Comparison of ENCODE assay signal across 25 cellular contexts in genomic region chr13:47008318-47008717, GRCh38.
"Had no signal": no experiment of that assay in that cellular context is flagged by ENCODE, and none has a peak within 500 bp of the region (broad histone marks: within the 10 kb centered on the region; RNA-seq: fewer than 3 reads in every experiment).

No MANE protein-coding gene starts in this region.

- H3K36me3 Mint-ChIP-seq: natural killer cell; stimulated activated memory B cell treated with anti-CD40 and anti-IgM and Interleukin-4, amounts not matched to agents 10 μg/mL and 1 μg/mL and 100 μg/mL, for 72 hours had no signal

- H3K9me3 Mint-ChIP-seq: stimulated activated memory B cell treated with anti-CD40 and anti-IgM and Interleukin-4, amounts not matched to agents 10 μg/mL and 1 μg/mL and 100 μg/mL, for 72 hours had no signal

- H3K27ac Mint-ChIP-seq: natural killer cell; progenitor cell of endocrine pancreas; stimulated activated memory B cell treated with anti-CD40 and anti-IgM and Interleukin-4, amounts not matched to agents 10 μg/mL and 1 μg/mL and 100 μg/mL, for 72 hours had no signal

- H3K27me3 Mint-ChIP-seq: progenitor cell of endocrine pancreas had no signal

- DNase-seq: dermis blood vessel endothelial cell; effector memory CD4-positive, alpha-beta T cell; foreskin keratinocyte; heart left ventricle; left cardiac atrium; left lung; lower lobe of right lung; natural killer cell; right cardiac atrium; sigmoid colon; spleen; stimulated activated CD4-positive, alpha-beta T cell treated with anti-CD3 and anti-CD28 coated beads, Interleukin-4, amount 100 ng/mL, for 4 hours; stimulated activated naive CD8-positive, alpha-beta T cell treated with anti-CD3 and anti-CD28 coated beads, Interleukin-15, Interleukin-2, amounts not matched to agents 100 U/mL and 50 U/mL, for 24 hours; substantia nigra; upper lobe of left lung had no signal

- H3K9me3 ChIP-seq: esophagus muscularis mucosa, gastroesophageal sphincter, heart left ventricle, left lung, lower lobe of right lung, neutrophil, sigmoid colon, spleen, thoracic aorta, tibial nerve, upper lobe of left lung had no signal

- H3K27me3 ChIP-seq: esophagus muscularis mucosa, gastroesophageal sphincter, hepatocyte, left lung, neutrophil, sigmoid colon, spleen, tibial nerve, upper lobe of left lung had no signal

- H3K4me1 Mint-ChIP-seq: natural killer cell; stimulated activated memory B cell treated with anti-CD40 and anti-IgM and Interleukin-4, amounts not matched to agents 10 μg/mL and 1 μg/mL and 100 μg/mL, for 72 hours had no signal

- H3K36me3 ChIP-seq: esophagus muscularis mucosa, gastroesophageal sphincter, heart left ventricle, left lung, lower lobe of right lung, neutrophil, sigmoid colon, spleen, thoracic aorta, tibial nerve, upper lobe of left lung had no signal

- H3K4me3 Mint-ChIP-seq: natural killer cell; stimulated activated memory B cell treated with anti-CD40 and anti-IgM and Interleukin-4, amounts not matched to agents 10 μg/mL and 1 μg/mL and 100 μg/mL, for 72 hours had no signal

- H3K4me1 ChIP-seq: esophagus muscularis mucosa, foreskin keratinocyte, gastroesophageal sphincter, heart left ventricle, left lung, lower lobe of right lung, parathyroid adenoma, sigmoid colon, spleen, tibial nerve, upper lobe of left lung had no signal

- H3K27ac ChIP-seq: coronary artery, esophagus muscularis mucosa, foreskin keratinocyte, gastroesophageal sphincter, heart left ventricle, hepatocyte, left lung, lower lobe of right lung, neutrophil, parathyroid adenoma, sigmoid colon, spleen, thoracic aorta, tibial nerve, upper lobe of left lung had no signal

- H3K4me3 ChIP-seq: coronary artery, esophagus muscularis mucosa, gastroesophageal sphincter, heart left ventricle, hepatocyte, left lung, lower lobe of right lung, sigmoid colon, spleen, thoracic aorta, tibial nerve, upper lobe of left lung had no signal
